ENCODE assay signal across 8 cellular contexts in the genomic region with DNA sequence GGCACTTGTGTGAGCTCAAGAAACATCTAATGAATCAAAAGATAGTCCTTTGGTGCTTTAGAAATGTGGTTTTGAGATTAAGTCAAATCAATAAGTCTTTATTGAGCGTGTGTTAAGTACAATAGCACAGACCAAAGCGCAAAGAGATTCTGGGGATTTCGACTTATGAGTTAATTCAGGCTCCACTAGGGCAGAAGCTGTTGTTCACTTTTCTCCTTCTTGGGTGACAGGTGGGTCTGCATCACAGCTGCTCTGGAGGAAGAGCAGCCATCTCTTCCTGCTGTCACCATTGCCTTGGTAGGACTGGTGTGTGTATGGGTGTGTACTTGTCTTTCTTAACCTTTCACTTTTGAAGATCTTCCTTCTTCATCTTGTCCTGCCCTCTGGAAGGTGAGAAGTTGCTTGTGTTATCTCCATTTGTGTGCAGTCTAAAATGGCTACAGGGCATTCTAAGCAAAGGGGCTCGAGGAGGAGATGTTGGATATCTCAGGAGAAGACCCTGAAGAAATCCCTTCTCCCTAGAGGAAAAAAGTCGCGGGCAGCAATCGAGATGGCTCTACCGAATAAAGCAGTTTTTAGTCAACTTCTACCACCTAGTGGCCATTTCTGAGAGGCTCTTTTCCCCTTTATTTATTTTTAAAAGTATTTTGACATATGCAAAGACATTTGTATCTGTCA. TPM values are rescaled to one million over a fixed set of nuclear protein-coding genes. Genes with fewer than 3 reads are reported as not detected.
A peak's percentile ranks its signal among the peaks of the same experiment; 100 is the strongest.
DNase-seq lines count a peak whose midpoint lies in the region; ATAC-seq and TF ChIP-seq lines count a peak whose summit lies in the region.

No MANE protein-coding gene starts in this region.

- H4K20me1 ChIP-seq in KMS-11 (ENCODE audit: insufficient read depth) (no peaks in the 10 kb centered on the region), PC-3 (ENCODE audit: low read length) (no peaks in the 10 kb centered on the region)

- no peaks in the 10 kb centered on the region for H3K79me2 ChIP-seq in KMS-11 (ENCODE audit: insufficient read depth, low read depth)
- H3K79me2 ChIP-seq in PC-3 (ENCODE audit: low read length): no peaks in the 10 kb centered on the region

- peak; percentile 87 for DNase-seq in DMS114 treated with DMSO at 0.1 percent for 48 hours (lab: John Stamatoyannopoulos, UW; ENCODE audit: unreplicated experiment)
- DNase-seq in PC-3: peak; percentile 88
- peak; percentile 85 for DNase-seq in adipocyte (ENCODE audit: low read depth)
- peak in 2 of 3 donors; percentile 17 to 42 for DNase-seq in right cardiac atrium
- no peak for DNase-seq in retinal pigment epithelial cell (ENCODE audit: low read depth)

- WGBS in right cardiac atrium: 32% methylated on average over 8 of the region's 8 CpGs

- no peaks in the 10 kb centered on the region for H3K27me3 ChIP-seq in KMS-11 (ENCODE audit: insufficient read depth, low read depth)
- no peaks in the 10 kb centered on the region for H3K27me3 ChIP-seq in PC-3 (ENCODE audit: low read length)
- H3K27me3 ChIP-seq in adipocyte (replicated peaks; ENCODE audit: control insufficient read depth, insufficient read depth, low read length): no peaks in the 10 kb centered on the region
- H3K27me3 ChIP-seq in right cardiac atrium (ENCODE audit: control insufficient read depth, insufficient read depth): no peaks in the 10 kb centered on the region

- CTCF ChIA-PET in PC-3 (lab: Charles Lee): interaction anchor here (0.6 to 0.7 kb wide), 2 partner anchors 10 to 14 kb away, joined by 8 to 9 read pairs; no protein-coding TSS in a partner anchor

- ATAC-seq in GM21423 (IDR thresholded peaks at IDR 0.05; ENCODE audit: unreplicated experiment) (peak; percentile 62), PC-3 (peak; percentile 62), right cardiac atrium (peak; percentile 40 to 72), HG03565 (IDR thresholded peaks at IDR 0.05; ENCODE audit: unreplicated experiment) (no peak)

- H3K9me2 ChIP-seq in PC-3 (replicated peaks; ENCODE audit: low read length): no peaks in the 10 kb centered on the region

- H3K4me1 ChIP-seq in KMS-11 (ENCODE audit: low read depth, poor library complexity, severe bottlenecking) (no peaks in the 10 kb centered on the region), PC-3 (ENCODE audit: insufficient read depth, low read length) (peaks cover 24% of the 10 kb centered on the region), adipocyte (ENCODE audit: control insufficient read depth, insufficient read depth, low read length) (peaks cover 24% of the 10 kb centered on the region), right cardiac atrium (ENCODE audit: control insufficient read depth, insufficient read depth, low read length) (peaks cover 2% of the 10 kb centered on the region)

- no TSS peak for BruUV-seq in PC-3 (replicated peaks; lab: Mats Ljungman, UMichigan)

- H3K9me3 ChIP-seq in PC-3 (ENCODE audit: low read length): no peaks in the 10 kb centered on the region
- H3K9me3 ChIP-seq in adipocyte (ENCODE audit: control insufficient read depth, low read length): no peaks in the 10 kb centered on the region
- no peaks in the 10 kb centered on the region for H3K9me3 ChIP-seq in right cardiac atrium (ENCODE audit: control insufficient read depth, low read length)

- TF ChIP-seq CTCF in KMS-11 (conservative IDR thresholded peaks at IDR 0.05; ENCODE audit: low read depth, low read length) (peak; percentile 89), PC-3 (conservative IDR thresholded peaks at IDR 0.05; ENCODE audit: low read depth, low read length) (peak; percentile 93), retinal pigment epithelial cell (conservative IDR thresholded peaks at IDR 0.05; ENCODE audit: low read depth, low read length) (peak; percentile 72)

- H2AFZ ChIP-seq in KMS-11 (ENCODE audit: low read depth): peak overlapping the region; percentile 91
- H2AFZ ChIP-seq in PC-3 (ENCODE audit: low read length): peak overlapping the region; percentile 87

- intact Hi-C loops in PC-3 (cut with micrococcal nuclease): loop anchor here (1.0 to 5.0 kb wide), 5 partner anchors 13 to 361 kb away; a partner anchor contains a TSS
- intact Hi-C loops in right cardiac atrium (cut with DNase I): loop anchor here in 2 of 4 donors (5.0 kb wide), 2 partner anchors 241 to 251 kb away; no protein-coding TSS in a partner anchor

- H3K27ac ChIP-seq in KMS-11 (no peak overlapping the region), PC-3 (ENCODE audit: low read length) (no peak overlapping the region), right cardiac atrium (ENCODE audit: low read length) (no peak overlapping the region)

- H3K4me2 ChIP-seq in KMS-11: peak overlapping the region; percentile 53
- peak overlapping the region; percentile 92 for H3K4me2 ChIP-seq in PC-3 (ENCODE audit: low read length)

- peak overlapping the region; percentile 91 for H3K4me3 ChIP-seq in KMS-11 (IDR thresholded peaks at IDR 0.05; ENCODE audit: insufficient read depth, low read depth, low read length)
- H3K4me3 ChIP-seq in PC-3 (ENCODE audit: low read length): peak overlapping the region; percentile 72
- peak overlapping the region; percentile 77 for H3K4me3 ChIP-seq in adipocyte (ENCODE audit: low read length)
- H3K4me3 ChIP-seq in right cardiac atrium (ENCODE audit: low read length): peak overlapping the region; percentile 83
- peak overlapping the region; percentile 46 for H3K4me3 ChIP-seq in retinal pigment epithelial cell (ENCODE audit: low read length)

- peak overlapping the region; percentile 17; the same call in 1 of the 2 replicates for H3K9ac ChIP-seq in KMS-11
- H3K9ac ChIP-seq in PC-3 (ENCODE audit: low read length): peak overlapping the region; percentile 6; the same call in 1 of the 2 replicates
- peak overlapping the region; percentile 49 for H3K9ac ChIP-seq in adipocyte (ENCODE audit: low read length)

- POLR2A ChIA-PET in PC-3 (lab: Charles Lee; ENCODE audit: unreplicated experiment): interaction anchor here (0.7 kb wide), 1 partner anchor 369 kb away, joined by 17 read pairs; no protein-coding TSS in a partner anchor

- no peaks in the 10 kb centered on the region for H3F3A ChIP-seq in PC-3 (ENCODE audit: low read length, unreplicated experiment)

- H3K36me3 ChIP-seq in KMS-11 (ENCODE audit: insufficient read depth): no peaks in the 10 kb centered on the region
- H3K36me3 ChIP-seq in PC-3 (ENCODE audit: low read depth, low read length): no peaks in the 10 kb centered on the region
- no peaks in the 10 kb centered on the region for H3K36me3 ChIP-seq in adipocyte (ENCODE audit: control insufficient read depth, insufficient read depth, low read length, severe bottlenecking)

RNA-seq across cellular contexts. Expression of a gene that starts 22.9 kb away (rescaled TPM):
- total RNA-seq in PC-3 (2014; rRNA removed) (3.4 and 5.1 TPM in 2 replicates), right cardiac atrium (1 to 10 TPM; 4.5 to 7.4 (median 5.2) TPM)
- polyA plus RNA-seq in right cardiac atrium: 2.3 TPM
